ENCODE assay signal across 8 cellular contexts in genomic region chr7:129613016-129613337, GRCh38. TPM values are rescaled to one million over a fixed set of nuclear protein-coding genes. Genes with fewer than 3 reads are reported as not detected.
DNase-seq lines count a peak whose midpoint lies in the region; ATAC-seq, FAIRE-seq and TF ChIP-seq lines count a peak whose summit lies in the region.

No MANE protein-coding gene starts in this region.

- H3K36me3 ChIP-seq in BE2C (peaks cover 22% of the 10 kb centered on the region), MM.1S (replicated peaks; ENCODE audit: insufficient read depth, low read length) (no peaks in the 10 kb centered on the region)

- peaks cover 19% of the 10 kb centered on the region for H3K36me3 Mint-ChIP-seq in nephron (ENCODE audit: low read depth)

- H3K4me2 ChIP-seq in MM.1S (ENCODE audit: low read depth, low read length) = peak overlapping the region; percentile 93

- H3K27me3 Mint-ChIP-seq in nephron (ENCODE audit: low read depth) = no peaks in the 10 kb centered on the region

- H3K79me2 ChIP-seq in MM.1S (ENCODE audit: low read length) = peaks cover 80% of the 10 kb centered on the region

- no peak for FAIRE-seq in RCC 7860 (lab: Jason Lieb, UNC)

- no peak overlapping the region for H2AFZ ChIP-seq in MM.1S (ENCODE audit: low read length)

- peak overlapping the region; percentile 95; the same call in 1 of the 2 replicates for H3K9ac ChIP-seq in MM.1S (ENCODE audit: low read length)

- 0 out of 2 replicates have a peak, but pooled peaks cover 14% of the 10 kb centered on the region for H3F3A ChIP-seq in MM.1S (ENCODE audit: insufficient read depth, low read length)

- H3K9me3 Mint-ChIP-seq in nephron = no peaks in the 10 kb centered on the region

- intact Hi-C loops in dorsolateral prefrontal cortex (cut with DNase I) = loop anchor here (2.0 to 10.0 kb wide), 3 partner anchors 30 to 391 kb away; partner anchors contain the start of gene AHCYL2 (in 1 of the 2)

- H4K20me1 ChIP-seq in MM.1S (ENCODE audit: insufficient read depth, low read length) = peaks cover 13% of the 10 kb centered on the region; the same call in 1 of the 2 replicates

- H3K27me3 ChIP-seq in BE2C (no peaks in the 10 kb centered on the region), MM.1S (replicated peaks; ENCODE audit: insufficient read depth, low read length) (no peaks in the 10 kb centered on the region), dorsolateral prefrontal cortex (no peaks in the 10 kb centered on the region)

- no peak overlapping the region for H3K27ac ChIP-seq in MM.1S (ENCODE audit: low read length)
- H3K27ac ChIP-seq in dorsolateral prefrontal cortex = peak overlapping the region in 22 of 59 donors; percentile 75 to 100 (median 98)

- ATAC-seq in HG02623 (IDR thresholded peaks at IDR 0.05; ENCODE audit: unreplicated experiment) (no peak), GM19395 (IDR thresholded peaks at IDR 0.05; ENCODE audit: unreplicated experiment) (no peak)

- DNase-seq in BE2C (no peak), MM.1S (no peak), dorsolateral prefrontal cortex (no peak), nucleus accumbens (lab: John Stamatoyannopoulos, UW) (no peak), RCC 7860 (ENCODE audit: low spot score) (no peak)

- no peaks in the 10 kb centered on the region for H3K9me2 ChIP-seq in MM.1S (replicated peaks; ENCODE audit: insufficient read depth, low read length)

- H3K4me1 ChIP-seq in BE2C (0 out of 2 replicates have a peak, but pooled peaks cover 4% of the 10 kb centered on the region), MM.1S (ENCODE audit: low read length) (peaks cover 14% of the 10 kb centered on the region)

- H3K4me3 ChIP-seq in BE2C (ENCODE audit: low read depth, low read length) = peak overlapping the region; percentile 84
- peak overlapping the region; percentile 98 for H3K4me3 ChIP-seq in MM.1S (ENCODE audit: low read length)
- peak overlapping the region; percentile 60 to 97 (median 88) for H3K4me3 ChIP-seq in dorsolateral prefrontal cortex

- H3K9me3 ChIP-seq in BE2C (no peaks in the 10 kb centered on the region), MM.1S (replicated peaks; ENCODE audit: insufficient read depth, low read length) (no peaks in the 10 kb centered on the region)

- TF ChIP-seq CTCF in BE2C (IDR thresholded peaks at IDR 0.05; ENCODE audit: low read depth, low read length) (no peak), MM.1S (IDR thresholded peaks at IDR 0.05; ENCODE audit: low read length) (no peak), dorsolateral prefrontal cortex (IDR thresholded peaks at IDR 0.05 in 54 of 56, conservative IDR thresholded peaks at IDR 0.05 in 2 of 56; ENCODE audit: low read depth in 1 of 56, partially characterized antibody in 56 of 56) (peak in 1 of 56 donors; percentile 2), nephron (IDR thresholded peaks at IDR 0.05; ENCODE audit: unreplicated experiment in 3 of 3) (no peak)

- peak overlapping the region; percentile 99 to 100 (median 100) for H3K27ac Mint-ChIP-seq in nephron

- peak overlapping the region; percentile 91 to 100 (median 99) for H3K4me3 Mint-ChIP-seq in nephron

- peaks cover 28% of the 10 kb centered on the region for H3K4me1 Mint-ChIP-seq in nephron

RNA-seq across cellular contexts. Expression of gene NRF1, which starts 1.5 kb away (rescaled TPM):
- polyA plus RNA-seq in BE2C (2012; ENCODE audit: insufficient read depth, insufficient read length, low read depth) = 19.9 TPM
- 10 to 100 TPM; 20.9 to 56.9 (median 34.7) TPM for total RNA-seq in dorsolateral prefrontal cortex
